In genomic region chr7:99290980-99291607, GRCh38 we compare ENCODE assay signal across 17 cellular contexts. TPM values are rescaled to one million over a fixed set of nuclear protein-coding genes. Genes with fewer than 3 reads are reported as not detected.
DNase-seq lines count a peak whose midpoint lies in the region; TF ChIP-seq lines count a peak whose summit lies in the region.
"Had no signal": no experiment of that assay in that cellular context is flagged by ENCODE, and none has a peak within 500 bp of the region (broad histone marks: within the 10 kb centered on the region; RNA-seq: fewer than 3 reads in every experiment).

No MANE protein-coding gene starts in this region.

- H3F3A ChIP-seq in PC-9 (ENCODE audit: insufficient read depth, low read depth), result no peaks in the 10 kb centered on the region

- no peaks in the 10 kb centered on the region for H3K27me3 Mint-ChIP-seq in progenitor cell of endocrine pancreas

- no peak overlapping the region for H3K4me2 ChIP-seq in PC-9

- H3K9me3 ChIP-seq in transverse colon (no peaks in the 10 kb centered on the region), PC-9 (ENCODE audit: insufficient read depth, low read depth) (no peaks in the 10 kb centered on the region)

- peaks cover 12% of the 10 kb centered on the region for H3K4me1 Mint-ChIP-seq in progenitor cell of endocrine pancreas (ENCODE audit: low read depth)

- TF ChIP-seq POLR2A in transverse colon (IDR thresholded peaks at IDR 0.05), result no peak

- BruUV-seq in PC-9 (replicated peaks; lab: Mats Ljungman, UMichigan), result no TSS peak

- in situ Hi-C loops in transverse colon (cut with MboI; ENCODE audit: low pct_ligation_motif_present in 1 of 4, low pct_unique_long_range_greater_than_20kb in 1 of 4, low sequenced_read_pairs in 3 of 4), result no loop called here

- intact Hi-C loops in transverse colon (cut with DNase I; ENCODE audit: low total_unique reads), result no loop called here
- intact Hi-C loops in PC-9 (cut with micrococcal nuclease; ENCODE audit: unreplicated experiment), result no loop called here

- H3K27me3 ChIP-seq in transverse colon, result no peaks in the 10 kb centered on the region
- H3K27me3 ChIP-seq in PC-9 (ENCODE audit: insufficient read depth, low read depth), result no peaks in the 10 kb centered on the region

- DNase-seq in NCI-H82 (lab: John Stamatoyannopoulos, UW) (peak; percentile 19), NCI-H82 treated with DMSO at 0.1 percent for 48 hours (lab: John Stamatoyannopoulos, UW; ENCODE audit: unreplicated experiment) (no peak), NCI-H510A treated with DMSO at 0.1 percent for 48 hours (lab: John Stamatoyannopoulos, UW) (peak; percentile 51), fibroblast of villous mesenchyme (ENCODE audit: low read depth) (peak; percentile 79), transverse colon (peak; percentile 14), progenitor cell of endocrine pancreas (ENCODE audit: low spot score, unreplicated experiment) (no peak), PC-9 (no peak), GM20000 (ENCODE audit: low spot score) (no peak)
- DNase-seq: DMS 273 treated with DMSO at 0.1 percent for 48 hours, HFFc6, Kasumi-1, MM.1S, NCI-H1092 treated with DMSO at 0.1 percent for 48 hours, NCI-H1694 treated with DMSO at 0.1 percent for 48 hours, NCI-H526 had no signal

- TF ChIP-seq EP300 in transverse colon (IDR thresholded peaks at IDR 0.05; ENCODE audit: low read depth), result no peak

- no peak overlapping the region for H3K27ac Mint-ChIP-seq in progenitor cell of endocrine pancreas
- H3K27ac Mint-ChIP-seq: HFFc6 had no signal

- WGBS in transverse colon (ENCODE audit: low coverage in 1 of 2), 2 donors, result 40 to 61% methylated on average over 4 to 10 of the region's 10 CpGs

- H3K4me3 ChIP-seq in fibroblast of villous mesenchyme (ENCODE audit: low read depth, low read length) (no peak overlapping the region), transverse colon (no peak overlapping the region), PC-9 (no peak overlapping the region)

- CTCF ChIA-PET in PC-9 (lab: Charles Lee), result no interaction called here

- no peak for TF ChIP-seq CTCF in fibroblast of villous mesenchyme (IDR thresholded peaks at IDR 0.05; ENCODE audit: insufficient read depth, low read depth, low read length)
- no peak for TF ChIP-seq CTCF in transverse colon (IDR thresholded peaks at IDR 0.05)
- TF ChIP-seq CTCF in progenitor cell of endocrine pancreas (IDR thresholded peaks at IDR 0.05; ENCODE audit: unreplicated experiment), result no peak
- TF ChIP-seq CTCF in PC-9 (conservative IDR thresholded peaks at IDR 0.05), result no peak
- TF ChIP-seq CTCF in GM20000 (IDR thresholded peaks at IDR 0.05; ENCODE audit: extremely low read depth, missing control alignments), result no peak

- H3K36me3 ChIP-seq in transverse colon (no peaks in the 10 kb centered on the region), PC-9 (ENCODE audit: low read depth) (no peaks in the 10 kb centered on the region)

- no peak overlapping the region for H3K4me3 Mint-ChIP-seq in progenitor cell of endocrine pancreas (ENCODE audit: low read depth)
- H3K4me3 Mint-ChIP-seq: HFFc6 had no signal

- no peaks in the 10 kb centered on the region for H4K20me1 ChIP-seq in PC-9 (ENCODE audit: insufficient read depth)

- POLR2A ChIA-PET in PC-9 (lab: Charles Lee; ENCODE audit: unreplicated experiment), result interaction anchor here (0.6 kb wide), 1 partner anchor 208 kb away, joined by 3 read pairs; no protein-coding TSS in a partner anchor

- no peaks in the 10 kb centered on the region for H3K36me3 Mint-ChIP-seq in progenitor cell of endocrine pancreas (ENCODE audit: insufficient read depth)

- H3K9me3 Mint-ChIP-seq in progenitor cell of endocrine pancreas (ENCODE audit: low read depth), result no peaks in the 10 kb centered on the region
- H3K9me3 Mint-ChIP-seq: HFFc6 had no signal

- no peak overlapping the region for H3K27ac ChIP-seq in transverse colon
- H3K27ac ChIP-seq in PC-9, result no peak overlapping the region
- H3K27ac ChIP-seq: C4-2B had no signal

- H3K4me1 ChIP-seq in transverse colon (peaks cover 0 to 4% (median 0%) of the 10 kb centered on the region in 4 donors), PC-9 (replicated peaks; ENCODE audit: insufficient read depth) (no peaks in the 10 kb centered on the region)

- H2AFZ ChIP-seq in PC-9, result no peak overlapping the region

- H3K9me2 ChIP-seq in PC-9 (ENCODE audit: insufficient read depth), result no peaks in the 10 kb centered on the region

- no peaks in the 10 kb centered on the region for H3K79me2 ChIP-seq in PC-9 (ENCODE audit: low read depth)

RNA-seq across cellular contexts. Expression of gene MYH16, which starts 18.5 kb away (rescaled TPM):
- not detected in 2 replicates for total RNA-seq in fibroblast of villous mesenchyme
- total RNA-seq in transverse colon, result not detected
- not detected in 2 replicates for total RNA-seq in progenitor cell of endocrine pancreas
- total RNA-seq in PC-9 (2021), result 11.7 and 18.0 TPM in 2 replicates
- total RNA-seq: SK-MEL-5 had no signal

RNA-seq across cellular contexts. Expression of gene ARPC1A, which starts 34.6 kb away (rescaled TPM):
- total RNA-seq in fibroblast of villous mesenchyme (158 and 160 TPM in 2 replicates), transverse colon (100 to 1,000 TPM; 104 to 186 (median 147) TPM), progenitor cell of endocrine pancreas (135 and 140 TPM in 2 replicates), PC-9 (2021) (274 and 305 TPM in 2 replicates)

Comparison
In these comparisons a context has a peak if more than half of its experiments do, and no peak if none do; other contexts are left out.
1. DNase-seq: peak in NCI-H82 (single experiment), NCI-H510A treated with DMSO at 0.1 percent for 48 hours (single experiment), fibroblast of villous mesenchyme (single experiment) and transverse colon (single experiment); none in NCI-H82 treated with DMSO at 0.1 percent for 48 hours (single experiment), progenitor cell of endocrine pancreas (single experiment), PC-9 (0 of 2) and GM20000 (single experiment).
2. RNA of gene MYH16, which starts 18.5 kb away (total RNA-seq): 11.7 to 18.0 TPM in PC-9; not detected in progenitor cell of endocrine pancreas, not detected in fibroblast of villous mesenchyme and not detected in transverse colon; every median in the first group is over 10 times any median in the second.